In the genomic region with DNA sequence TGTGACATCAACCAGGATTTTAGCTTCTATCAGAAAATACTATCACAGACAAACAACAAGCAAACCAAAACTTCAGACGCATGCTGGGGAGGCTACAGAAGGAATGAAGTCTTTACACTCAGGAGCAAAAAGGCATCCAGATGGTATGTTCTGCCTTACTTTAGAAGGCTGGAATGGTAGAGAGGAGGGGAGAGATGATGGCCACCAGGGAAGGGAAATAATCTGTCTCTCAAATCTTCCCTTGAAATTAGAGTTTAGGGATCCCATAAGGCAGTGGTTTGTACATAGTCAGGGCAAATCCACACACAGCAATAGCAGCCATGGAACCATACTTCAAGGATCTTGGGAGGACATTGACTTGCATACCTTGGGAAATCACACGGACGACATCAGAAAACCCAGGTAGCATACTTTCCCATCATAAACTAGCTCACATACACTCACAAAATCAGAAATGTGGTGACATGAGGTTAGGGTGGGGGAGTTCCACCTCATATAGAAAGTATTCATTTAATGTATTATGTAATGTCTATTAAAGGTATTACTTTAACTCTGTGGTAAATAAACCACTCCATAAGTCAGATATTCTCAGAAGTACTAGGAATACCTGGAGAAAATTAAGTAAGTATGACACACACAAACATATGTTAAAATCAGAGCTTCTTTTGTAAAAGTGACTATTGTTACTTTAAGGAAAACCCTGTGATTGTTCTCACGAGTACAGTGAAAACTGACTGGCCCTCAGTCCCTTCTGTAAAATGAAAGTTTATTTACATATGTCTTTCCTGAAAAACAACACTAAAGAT, we compare ENCODE assay signal across 14 cellular contexts. TPM values are rescaled to one million over a fixed set of nuclear protein-coding genes. Genes with fewer than 3 reads are reported as not detected.
A peak's percentile ranks its signal among the peaks of the same experiment; 100 is the strongest.
DNase-seq lines count a peak whose midpoint lies in the region; ATAC-seq and TF ChIP-seq lines count a peak whose summit lies in the region.
"Had no signal": no experiment of that assay in that cellular context is flagged by ENCODE, and none has a peak within 500 bp of the region (broad histone marks: within the 10 kb centered on the region; RNA-seq: fewer than 3 reads in every experiment).

No MANE protein-coding gene starts in this region.

- H3K9me3 ChIP-seq in CD8-positive, alpha-beta T cell (ENCODE audit: low read length), result no peaks in the 10 kb centered on the region
- H3K9me3 ChIP-seq in T-helper 17 cell (ENCODE audit: control insufficient read depth, low read length, poor library complexity, severe bottlenecking), result no peaks in the 10 kb centered on the region
- H3K9me3 ChIP-seq: right lobe of liver had no signal

- peaks cover 40% of the 10 kb centered on the region for H3K4me1 ChIP-seq in CD8-positive, alpha-beta T cell (ENCODE audit: insufficient read depth, low read length)
- H3K4me1 ChIP-seq: right lobe of liver had no signal

- DNase-seq in CD8-positive, alpha-beta T cell, result no peak
- DNase-seq in T-helper 17 cell (no peak), glutamatergic neuron (no peak), HUDEP-2 (lab: John Stamatoyannopoulos, UW; ENCODE audit: unreplicated experiment in 76 of 76) (no peak), NCI-H1417 (lab: John Stamatoyannopoulos, UW) (no peak)
- DNase-seq in effector CD4-positive, alpha-beta T cell, result no peak
- DNase-seq: cortex of kidney, NCI-H748 treated with DMSO at 0.1 percent for 48 hours, right lobe of liver had no signal

- H3K36me3 ChIP-seq in CD8-positive, alpha-beta T cell (ENCODE audit: insufficient read depth, low read length), result no peaks in the 10 kb centered on the region
- H3K36me3 ChIP-seq: right lobe of liver had no signal

- intact Hi-C loops in CD8-positive, alpha-beta T cell (cut with DNase I, micrococcal nuclease), result loop anchor here in 1 of 2 experiments (2.0 kb wide), 1 partner anchor 17 kb away; no protein-coding TSS in a partner anchor

- H3K27me3 Mint-ChIP-seq in CD8-positive, alpha-beta T cell (ENCODE audit: low read depth), result no peaks in the 10 kb centered on the region
- H3K27me3 Mint-ChIP-seq in T-helper 17 cell, result no peaks in the 10 kb centered on the region
- peaks cover 1% of the 10 kb centered on the region for H3K27me3 Mint-ChIP-seq in glutamatergic neuron (ENCODE audit: unreplicated experiment)

- no peak for TF ChIP-seq CTCF in CD8-positive, alpha-beta T cell (IDR thresholded peaks at IDR 0.05)
- no peak for TF ChIP-seq CTCF in glutamatergic neuron (IDR thresholded peaks at IDR 0.05; ENCODE audit: partially characterized antibody, unreplicated experiment)

- no peaks in the 10 kb centered on the region for H3K27me3 ChIP-seq in CD8-positive, alpha-beta T cell (ENCODE audit: insufficient read depth, low read length)
- H3K27me3 ChIP-seq: right lobe of liver had no signal

- ATAC-seq in CD8-positive, alpha-beta T cell, result no peak
- ATAC-seq in GM18861 (IDR thresholded peaks at IDR 0.05; ENCODE audit: unreplicated experiment), result peak; percentile 39
- ATAC-seq in HG02759 (IDR thresholded peaks at IDR 0.05; ENCODE audit: unreplicated experiment), result peak; percentile 53
- ATAC-seq in T-helper 17 cell, result peak; percentile 64
- ATAC-seq: right lobe of liver had no signal

- H3K27ac Mint-ChIP-seq in CD8-positive, alpha-beta T cell, result peak overlapping the region; percentile 78
- peak overlapping the region; percentile 98 for H3K27ac Mint-ChIP-seq in T-helper 17 cell
- H3K27ac Mint-ChIP-seq in glutamatergic neuron (ENCODE audit: unreplicated experiment), result no peak overlapping the region

- no peak overlapping the region for H3K27ac ChIP-seq in CD8-positive, alpha-beta T cell (ENCODE audit: low read depth, low read length)
- H3K27ac ChIP-seq: C4-2B, right lobe of liver had no signal

- peaks cover 4% of the 10 kb centered on the region for H3K9me3 Mint-ChIP-seq in CD8-positive, alpha-beta T cell
- peaks cover 1% of the 10 kb centered on the region for H3K9me3 Mint-ChIP-seq in glutamatergic neuron (ENCODE audit: unreplicated experiment)

- POLR2A ChIA-PET in CD8-positive, alpha-beta T cell (lab: Charles Lee), result interaction anchor here (0.6 kb wide), 3 partner anchors 21 to 41 kb away, joined by 3 to 4 read pairs (median 3); no protein-coding TSS in a partner anchor

- CTCF ChIA-PET in CD8-positive, alpha-beta T cell (lab: Charles Lee), result interaction anchor here (0.9 to 1.5 kb wide), 3 partner anchors 8 to 379 kb away, joined by 3 to 6 read pairs (median 3); no protein-coding TSS in a partner anchor

- no peak overlapping the region for H3K4me3 ChIP-seq in CD8-positive, alpha-beta T cell (ENCODE audit: low read depth, low read length)
- H3K4me3 ChIP-seq: lung, right lobe of liver had no signal

- H3K36me3 Mint-ChIP-seq in CD8-positive, alpha-beta T cell, result peaks cover 28% of the 10 kb centered on the region
- H3K36me3 Mint-ChIP-seq in T-helper 17 cell (ENCODE audit: low read depth), result peaks cover 10% of the 10 kb centered on the region
- no peaks in the 10 kb centered on the region for H3K36me3 Mint-ChIP-seq in glutamatergic neuron (ENCODE audit: unreplicated experiment)

- H3K4me1 Mint-ChIP-seq in CD8-positive, alpha-beta T cell (ENCODE audit: low read depth), result peaks cover 63% of the 10 kb centered on the region
- H3K4me1 Mint-ChIP-seq in T-helper 17 cell (peaks cover 36% of the 10 kb centered on the region), glutamatergic neuron (ENCODE audit: low read depth, unreplicated experiment) (no peaks in the 10 kb centered on the region)

- H3K4me3 Mint-ChIP-seq in CD8-positive, alpha-beta T cell, result peak overlapping the region; percentile 23
- H3K4me3 Mint-ChIP-seq in T-helper 17 cell, result peak overlapping the region; percentile 70
- H3K4me3 Mint-ChIP-seq in glutamatergic neuron (ENCODE audit: unreplicated experiment), result no peak overlapping the region

RNA-seq across cellular contexts. Expression of a gene that starts 9.4 kb away (rescaled TPM):
- total RNA-seq in CD8-positive, alpha-beta T cell, result 1 to 10 TPM; 3.0 to 4.6 TPM
- total RNA-seq in T-helper 17 cell, result 10 to 100 TPM in 1 of 2 donors, 1 to 10 TPM in 1; 9.4 to 16.0 TPM
- total RNA-seq in glutamatergic neuron (ENCODE audit: unreplicated experiment), result not detected
- total RNA-seq: MCF 10A had no signal
